Comparison of ENCODE assay signal across 35 cellular contexts in the genomic region with DNA sequence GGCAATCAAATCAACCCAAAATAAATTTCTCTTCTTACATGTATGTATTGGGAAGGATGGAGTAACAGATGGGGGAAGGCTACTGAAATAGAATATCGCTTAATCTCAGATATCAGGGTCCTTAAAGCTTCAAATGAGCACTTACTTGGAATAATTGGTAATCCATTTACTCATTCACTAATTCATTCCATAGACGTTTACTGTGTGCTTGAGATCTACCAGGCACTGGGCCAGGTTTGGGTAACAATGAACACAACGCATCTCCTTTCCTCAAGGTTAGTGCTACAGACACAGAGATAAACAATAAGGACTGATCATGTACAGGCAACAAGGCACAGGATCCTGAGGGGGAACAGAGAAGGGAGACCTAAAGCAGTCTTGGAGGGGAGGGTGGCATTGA.
"Had no signal": no experiment of that assay in that cellular context is flagged by ENCODE, and none has a peak within 500 bp of the region (broad histone marks: within the 10 kb centered on the region; RNA-seq: fewer than 3 reads in every experiment).

No MANE protein-coding gene starts in this region.

- H3K4me3 Mint-ChIP-seq: activated B cell treated with CpG ODN at 0.5 μM for 24 hours; activated CD4-positive, alpha-beta memory T cell treated with anti-CD3 and anti-CD28 coated beads, Interleukin-2, amount 10 ng/mL, durations not matched to agents 7 days and 5 days; activated CD8-positive, alpha-beta memory T cell treated with anti-CD3 and anti-CD28 coated beads, Interleukin-2, amount 10 ng/mL, durations not matched to agents 7 days and 5 days; activated naive CD8-positive, alpha-beta T cell treated with anti-CD3 and anti-CD28 coated beads for 36 hours; activated T-cell treated with anti-CD3 and anti-CD28 coated beads, Interleukin-2, amount 50 U/mL, for 72 hours; activated T-helper 17 cell treated with anti-CD3 and anti-CD28 coated beads, Interleukin-2, amount 50 U/mL, for 72 hours; central memory CD8-positive, alpha-beta T cell; T-cell had no signal

- DNase-seq: activated B cell treated with CpG ODN at 0.5 μM for 24 hours; activated CD4-positive, alpha-beta memory T cell treated with anti-CD3 and anti-CD28 coated beads, Interleukin-2, amount 10 ng/mL, durations not matched to agents 7 days and 5 days; activated CD4-positive, alpha-beta T cell treated with anti-CD3 and anti-CD28 coated beads for 4 hours; activated CD4-positive, CD25-positive, alpha-beta regulatory T cell treated with anti-CD3 and anti-CD28 coated beads, Interleukin-2, amount 50 U/mL, for 72 hours; activated CD8-positive, alpha-beta memory T cell treated with anti-CD3 and anti-CD28 coated beads for 24 hours; activated CD8-positive, alpha-beta memory T cell treated with anti-CD3 and anti-CD28 coated beads, Interleukin-2, amount 10 ng/mL, durations not matched to agents 7 days and 5 days; activated CD8-positive, alpha-beta memory T cell treated with anti-CD3 and anti-CD28 coated beads, Interleukin-2, amount 50 U/mL, for 48 hours; activated effector memory CD4-positive, alpha-beta T cell treated with anti-CD3 and anti-CD28 coated beads, Interleukin-2, amount 50 U/mL, for 16 hours; activated naive CD4-positive, alpha-beta T cell; activated naive CD4-positive, alpha-beta T cell treated with anti-CD3 and anti-CD28 coated beads, Interleukin-2, amount 50 U/mL, for 16 hours; activated naive CD8-positive, alpha-beta T cell treated with anti-CD3 and anti-CD28 coated beads for 36 hours; activated T-cell treated with anti-CD3 and anti-CD28 coated beads, Interleukin-2, amount 50 U/mL, for 1 hour; activated T-cell treated with anti-CD3 and anti-CD28 coated beads, Interleukin-2, amount 50 U/mL, for 72 hours; amniotic stem cell; aorta; brain microvascular endothelial cell; NCI-H1048; NCI-H1105 treated with DMSO at 0.1 percent for 48 hours; NCI-H1436; NCI-H1694; NCI-H1930; NCI-H2081 treated with DMSO at 0.1 percent for 48 hours; NCI-H226; NCI-H446 treated with DMSO at 0.1 percent for 48 hours; SIG-M5; T-cell; T-helper 2 cell; T-helper 9 cell had no signal

- H3K36me3 ChIP-seq: brain microvascular endothelial cell, cardiac muscle cell had no signal

- H3K36me3 Mint-ChIP-seq: activated CD8-positive, alpha-beta memory T cell treated with anti-CD3 and anti-CD28 coated beads, Interleukin-2, amount 10 ng/mL, durations not matched to agents 7 days and 5 days; activated naive CD8-positive, alpha-beta T cell treated with anti-CD3 and anti-CD28 coated beads for 36 hours; T-cell had no signal

- H3K27me3 ChIP-seq: brain microvascular endothelial cell, cardiac muscle cell had no signal

- H3K4me3 ChIP-seq: cardiac muscle cell had no signal

- ATAC-seq: activated CD8-positive, alpha-beta memory T cell treated with anti-CD3 and anti-CD28 coated beads, Interleukin-2, amount 10 ng/mL, durations not matched to agents 7 days and 5 days; activated T-cell treated with anti-CD3 and anti-CD28 coated beads, Interleukin-2, amount 50 U/mL, for 72 hours; activated T-helper 17 cell treated with anti-CD3 and anti-CD28 coated beads, Interleukin-2, amount 50 U/mL, for 72 hours; Right ventricle myocardium inferior; SK-N-SH treated with all-trans-retinoic acid at 6 μM for 48 hours; T-cell had no signal

- H3K27ac Mint-ChIP-seq: activated B cell treated with CpG ODN at 0.5 μM for 24 hours; activated CD4-positive, alpha-beta memory T cell treated with anti-CD3 and anti-CD28 coated beads, Interleukin-2, amount 10 ng/mL, durations not matched to agents 7 days and 5 days; activated CD8-positive, alpha-beta memory T cell treated with anti-CD3 and anti-CD28 coated beads, Interleukin-2, amount 10 ng/mL, durations not matched to agents 7 days and 5 days; activated naive CD8-positive, alpha-beta T cell treated with anti-CD3 and anti-CD28 coated beads for 36 hours; activated T-cell treated with anti-CD3 and anti-CD28 coated beads, Interleukin-2, amount 50 U/mL, for 72 hours; activated T-helper 17 cell treated with anti-CD3 and anti-CD28 coated beads, Interleukin-2, amount 50 U/mL, for 72 hours; T-cell had no signal

- H3K27ac ChIP-seq: brain microvascular endothelial cell, cardiac muscle cell, RWPE1, VCaP had no signal

- H3K4me1 Mint-ChIP-seq: activated B cell treated with CpG ODN at 0.5 μM for 24 hours; activated T-helper 17 cell treated with anti-CD3 and anti-CD28 coated beads, Interleukin-2, amount 50 U/mL, for 72 hours; central memory CD8-positive, alpha-beta T cell; T-cell had no signal

- H3K9me3 Mint-ChIP-seq: activated B cell treated with CpG ODN at 0.5 μM for 24 hours; activated naive CD8-positive, alpha-beta T cell treated with anti-CD3 and anti-CD28 coated beads for 36 hours; activated T-cell treated with anti-CD3 and anti-CD28 coated beads, Interleukin-2, amount 50 U/mL, for 72 hours; activated T-helper 17 cell treated with anti-CD3 and anti-CD28 coated beads, Interleukin-2, amount 50 U/mL, for 72 hours; central memory CD8-positive, alpha-beta T cell; T-cell had no signal
